Comparison of ENCODE assay signal across 1 cellular context in the genomic region with DNA sequence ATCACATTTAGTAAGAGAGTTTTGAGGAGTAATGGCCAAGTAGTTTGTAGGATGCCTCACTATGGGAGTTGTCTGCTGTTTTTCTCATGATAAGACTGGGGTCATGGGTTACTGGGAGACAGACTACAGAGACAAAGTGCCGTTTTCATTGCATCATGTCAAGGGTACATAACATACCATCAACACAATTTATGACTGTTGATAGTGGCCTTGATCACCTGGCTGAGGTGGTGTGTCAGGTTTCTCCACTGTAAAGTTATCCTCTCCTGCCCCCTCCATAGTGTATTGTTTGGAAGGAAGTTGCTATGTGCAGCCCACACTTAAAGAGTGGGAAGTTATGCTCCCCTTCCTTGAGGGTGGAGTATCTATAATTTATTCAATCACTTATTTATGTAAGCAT.
TF ChIP-seq lines count a peak whose summit lies in the region.

No MANE protein-coding gene starts in this region.

TF ChIP-seq in K562, 482 proteins besides CTCF, POLR2A, EP300 and RAD21 (continued from another document and continues in another):
- TF ChIP-seq LARP7 (IDR thresholded peaks at IDR 0.05) (no peak), PPARD (CRISPR knock-in tag; IDR thresholded peaks at IDR 0.05) (no peak), ZNF224 (CRISPR knock-in tag; IDR thresholded peaks at IDR 0.05) (no peak), RBM22 (IDR thresholded peaks at IDR 0.05; ENCODE audit: low read depth, low read length, poor library complexity, severe bottlenecking) (no peak), ZNF24 (IDR thresholded peaks at IDR 0.05) (no peak), MYC (IDR thresholded peaks at IDR 0.05; ENCODE audit: low read depth, low read length) (peak; percentile 40; the same call in 1 of the 2 replicates), MYC (CRISPR knock-in tag; IDR thresholded peaks at IDR 0.05; ENCODE audit: borderline replicate concordance, low read depth) (no peak), CBX5 (IDR thresholded peaks at IDR 0.05; ENCODE audit: borderline replicate concordance, low read depth) (no peak), XRCC3 (IDR thresholded peaks at IDR 0.05) (no peak), CCNT2 (IDR thresholded peaks at IDR 0.05; ENCODE audit: borderline replicate concordance, extremely low read depth, insufficient read length, low read depth, low read length) (no peak), ELF1 (tag; IDR thresholded peaks at IDR 0.05) (no peak), BRF2 (IDR thresholded peaks at IDR 0.05; ENCODE audit: borderline replicate concordance, insufficient read depth, insufficient read length) (no peak), ELK1 (CRISPR knock-in tag; IDR thresholded peaks at IDR 0.05) (no peak), ZNF408 (CRISPR knock-in tag; IDR thresholded peaks at IDR 0.05; ENCODE audit: low read depth) (no peak), ZNF316 (IDR thresholded peaks at IDR 0.05) (no peak), U2AF2 (optimal IDR thresholded peaks at IDR 0.05; ENCODE audit: low read depth, low read length) (no peak), CBX3 (IDR thresholded peaks at IDR 0.05; ENCODE audit: borderline replicate concordance in 1 of 2, low read length in 2 of 2) (no peak), ELF2 (CRISPR knock-in tag; IDR thresholded peaks at IDR 0.05) (no peak), ZNF263 (CRISPR knock-in tag; IDR thresholded peaks at IDR 0.05; ENCODE audit: borderline replicate concordance) (no peak), RBM25 (IDR thresholded peaks at IDR 0.05; ENCODE audit: low read depth, low read length, severe bottlenecking) (no peak), ZNF609 (CRISPR knock-in tag; IDR thresholded peaks at IDR 0.05; ENCODE audit: borderline replicate concordance) (no peak)
- TF ChIP-seq, protein P1, sequence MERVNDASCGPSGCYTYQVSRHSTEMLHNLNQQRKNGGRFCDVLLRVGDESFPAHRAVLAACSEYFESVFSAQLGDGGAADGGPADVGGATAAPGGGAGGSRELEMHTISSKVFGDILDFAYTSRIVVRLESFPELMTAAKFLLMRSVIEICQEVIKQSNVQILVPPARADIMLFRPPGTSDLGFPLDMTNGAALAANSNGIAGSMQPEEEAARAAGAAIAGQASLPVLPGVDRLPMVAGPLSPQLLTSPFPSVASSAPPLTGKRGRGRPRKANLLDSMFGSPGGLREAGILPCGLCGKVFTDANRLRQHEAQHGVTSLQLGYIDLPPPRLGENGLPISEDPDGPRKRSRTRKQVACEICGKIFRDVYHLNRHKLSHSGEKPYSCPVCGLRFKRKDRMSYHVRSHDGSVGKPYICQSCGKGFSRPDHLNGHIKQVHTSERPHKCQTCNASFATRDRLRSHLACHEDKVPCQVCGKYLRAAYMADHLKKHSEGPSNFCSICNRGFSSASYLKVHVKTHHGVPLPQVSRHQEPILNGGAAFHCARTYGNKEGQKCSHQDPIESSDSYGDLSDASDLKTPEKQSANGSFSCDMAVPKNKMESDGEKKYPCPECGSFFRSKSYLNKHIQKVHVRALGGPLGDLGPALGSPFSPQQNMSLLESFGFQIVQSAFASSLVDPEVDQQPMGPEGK (CRISPR knock-in tag; IDR thresholded peaks at IDR 0.05; ENCODE audit: borderline replicate concordance): no peak
- TF ChIP-seq, protein P2, sequence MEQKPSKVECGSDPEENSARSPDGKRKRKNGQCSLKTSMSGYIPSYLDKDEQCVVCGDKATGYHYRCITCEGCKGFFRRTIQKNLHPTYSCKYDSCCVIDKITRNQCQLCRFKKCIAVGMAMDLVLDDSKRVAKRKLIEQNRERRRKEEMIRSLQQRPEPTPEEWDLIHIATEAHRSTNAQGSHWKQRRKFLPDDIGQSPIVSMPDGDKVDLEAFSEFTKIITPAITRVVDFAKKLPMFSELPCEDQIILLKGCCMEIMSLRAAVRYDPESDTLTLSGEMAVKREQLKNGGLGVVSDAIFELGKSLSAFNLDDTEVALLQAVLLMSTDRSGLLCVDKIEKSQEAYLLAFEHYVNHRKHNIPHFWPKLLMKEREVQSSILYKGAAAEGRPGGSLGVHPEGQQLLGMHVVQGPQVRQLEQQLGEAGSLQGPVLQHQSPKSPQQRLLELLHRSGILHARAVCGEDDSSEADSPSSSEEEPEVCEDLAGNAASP (IDR thresholded peaks at IDR 0.05): no peak
- TF ChIP-seq, protein P3, sequence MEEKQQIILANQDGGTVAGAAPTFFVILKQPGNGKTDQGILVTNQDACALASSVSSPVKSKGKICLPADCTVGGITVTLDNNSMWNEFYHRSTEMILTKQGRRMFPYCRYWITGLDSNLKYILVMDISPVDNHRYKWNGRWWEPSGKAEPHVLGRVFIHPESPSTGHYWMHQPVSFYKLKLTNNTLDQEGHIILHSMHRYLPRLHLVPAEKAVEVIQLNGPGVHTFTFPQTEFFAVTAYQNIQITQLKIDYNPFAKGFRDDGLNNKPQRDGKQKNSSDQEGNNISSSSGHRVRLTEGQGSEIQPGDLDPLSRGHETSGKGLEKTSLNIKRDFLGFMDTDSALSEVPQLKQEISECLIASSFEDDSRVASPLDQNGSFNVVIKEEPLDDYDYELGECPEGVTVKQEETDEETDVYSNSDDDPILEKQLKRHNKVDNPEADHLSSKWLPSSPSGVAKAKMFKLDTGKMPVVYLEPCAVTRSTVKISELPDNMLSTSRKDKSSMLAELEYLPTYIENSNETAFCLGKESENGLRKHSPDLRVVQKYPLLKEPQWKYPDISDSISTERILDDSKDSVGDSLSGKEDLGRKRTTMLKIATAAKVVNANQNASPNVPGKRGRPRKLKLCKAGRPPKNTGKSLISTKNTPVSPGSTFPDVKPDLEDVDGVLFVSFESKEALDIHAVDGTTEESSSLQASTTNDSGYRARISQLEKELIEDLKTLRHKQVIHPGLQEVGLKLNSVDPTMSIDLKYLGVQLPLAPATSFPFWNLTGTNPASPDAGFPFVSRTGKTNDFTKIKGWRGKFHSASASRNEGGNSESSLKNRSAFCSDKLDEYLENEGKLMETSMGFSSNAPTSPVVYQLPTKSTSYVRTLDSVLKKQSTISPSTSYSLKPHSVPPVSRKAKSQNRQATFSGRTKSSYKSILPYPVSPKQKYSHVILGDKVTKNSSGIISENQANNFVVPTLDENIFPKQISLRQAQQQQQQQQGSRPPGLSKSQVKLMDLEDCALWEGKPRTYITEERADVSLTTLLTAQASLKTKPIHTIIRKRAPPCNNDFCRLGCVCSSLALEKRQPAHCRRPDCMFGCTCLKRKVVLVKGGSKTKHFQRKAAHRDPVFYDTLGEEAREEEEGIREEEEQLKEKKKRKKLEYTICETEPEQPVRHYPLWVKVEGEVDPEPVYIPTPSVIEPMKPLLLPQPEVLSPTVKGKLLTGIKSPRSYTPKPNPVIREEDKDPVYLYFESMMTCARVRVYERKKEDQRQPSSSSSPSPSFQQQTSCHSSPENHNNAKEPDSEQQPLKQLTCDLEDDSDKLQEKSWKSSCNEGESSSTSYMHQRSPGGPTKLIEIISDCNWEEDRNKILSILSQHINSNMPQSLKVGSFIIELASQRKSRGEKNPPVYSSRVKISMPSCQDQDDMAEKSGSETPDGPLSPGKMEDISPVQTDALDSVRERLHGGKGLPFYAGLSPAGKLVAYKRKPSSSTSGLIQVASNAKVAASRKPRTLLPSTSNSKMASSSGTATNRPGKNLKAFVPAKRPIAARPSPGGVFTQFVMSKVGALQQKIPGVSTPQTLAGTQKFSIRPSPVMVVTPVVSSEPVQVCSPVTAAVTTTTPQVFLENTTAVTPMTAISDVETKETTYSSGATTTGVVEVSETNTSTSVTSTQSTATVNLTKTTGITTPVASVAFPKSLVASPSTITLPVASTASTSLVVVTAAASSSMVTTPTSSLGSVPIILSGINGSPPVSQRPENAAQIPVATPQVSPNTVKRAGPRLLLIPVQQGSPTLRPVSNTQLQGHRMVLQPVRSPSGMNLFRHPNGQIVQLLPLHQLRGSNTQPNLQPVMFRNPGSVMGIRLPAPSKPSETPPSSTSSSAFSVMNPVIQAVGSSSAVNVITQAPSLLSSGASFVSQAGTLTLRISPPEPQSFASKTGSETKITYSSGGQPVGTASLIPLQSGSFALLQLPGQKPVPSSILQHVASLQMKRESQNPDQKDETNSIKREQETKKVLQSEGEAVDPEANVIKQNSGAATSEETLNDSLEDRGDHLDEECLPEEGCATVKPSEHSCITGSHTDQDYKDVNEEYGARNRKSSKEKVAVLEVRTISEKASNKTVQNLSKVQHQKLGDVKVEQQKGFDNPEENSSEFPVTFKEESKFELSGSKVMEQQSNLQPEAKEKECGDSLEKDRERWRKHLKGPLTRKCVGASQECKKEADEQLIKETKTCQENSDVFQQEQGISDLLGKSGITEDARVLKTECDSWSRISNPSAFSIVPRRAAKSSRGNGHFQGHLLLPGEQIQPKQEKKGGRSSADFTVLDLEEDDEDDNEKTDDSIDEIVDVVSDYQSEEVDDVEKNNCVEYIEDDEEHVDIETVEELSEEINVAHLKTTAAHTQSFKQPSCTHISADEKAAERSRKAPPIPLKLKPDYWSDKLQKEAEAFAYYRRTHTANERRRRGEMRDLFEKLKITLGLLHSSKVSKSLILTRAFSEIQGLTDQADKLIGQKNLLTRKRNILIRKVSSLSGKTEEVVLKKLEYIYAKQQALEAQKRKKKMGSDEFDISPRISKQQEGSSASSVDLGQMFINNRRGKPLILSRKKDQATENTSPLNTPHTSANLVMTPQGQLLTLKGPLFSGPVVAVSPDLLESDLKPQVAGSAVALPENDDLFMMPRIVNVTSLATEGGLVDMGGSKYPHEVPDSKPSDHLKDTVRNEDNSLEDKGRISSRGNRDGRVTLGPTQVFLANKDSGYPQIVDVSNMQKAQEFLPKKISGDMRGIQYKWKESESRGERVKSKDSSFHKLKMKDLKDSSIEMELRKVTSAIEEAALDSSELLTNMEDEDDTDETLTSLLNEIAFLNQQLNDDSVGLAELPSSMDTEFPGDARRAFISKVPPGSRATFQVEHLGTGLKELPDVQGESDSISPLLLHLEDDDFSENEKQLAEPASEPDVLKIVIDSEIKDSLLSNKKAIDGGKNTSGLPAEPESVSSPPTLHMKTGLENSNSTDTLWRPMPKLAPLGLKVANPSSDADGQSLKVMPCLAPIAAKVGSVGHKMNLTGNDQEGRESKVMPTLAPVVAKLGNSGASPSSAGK (IDR thresholded peaks at IDR 0.05): 0 out of 2 replicates have a peak, but pooled peaks have one; percentile 9
- TF ChIP-seq, protein P4, sequence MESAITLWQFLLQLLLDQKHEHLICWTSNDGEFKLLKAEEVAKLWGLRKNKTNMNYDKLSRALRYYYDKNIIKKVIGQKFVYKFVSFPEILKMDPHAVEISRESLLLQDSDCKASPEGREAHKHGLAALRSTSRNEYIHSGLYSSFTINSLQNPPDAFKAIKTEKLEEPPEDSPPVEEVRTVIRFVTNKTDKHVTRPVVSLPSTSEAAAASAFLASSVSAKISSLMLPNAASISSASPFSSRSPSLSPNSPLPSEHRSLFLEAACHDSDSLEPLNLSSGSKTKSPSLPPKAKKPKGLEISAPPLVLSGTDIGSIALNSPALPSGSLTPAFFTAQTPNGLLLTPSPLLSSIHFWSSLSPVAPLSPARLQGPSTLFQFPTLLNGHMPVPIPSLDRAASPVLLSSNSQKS (CRISPR knock-in tag; IDR thresholded peaks at IDR 0.05): no peak
